16 cellular contexts compared by ENCODE assay signal in genomic region chr1:53579221-53580008, GRCh38.
"Had no signal": no experiment of that assay in that cellular context is flagged by ENCODE, and none has a peak within 500 bp of the region (broad histone marks: within the 10 kb centered on the region; RNA-seq: fewer than 3 reads in every experiment).

No MANE protein-coding gene starts in this region.

- H3K27me3 Mint-ChIP-seq: activated CD8-positive, alpha-beta T cell treated with anti-CD3 and anti-CD28 coated beads for 36 hours had no signal

- H3K27me3 ChIP-seq: cardiac muscle cell, colonic mucosa, gastroesophageal sphincter, right lobe of liver, upper lobe of left lung had no signal

- H3K4me1 ChIP-seq: colonic mucosa, gastroesophageal sphincter, prostate gland, right lobe of liver, upper lobe of left lung had no signal

- H3K36me3 Mint-ChIP-seq: mesothelial cell of epicardium had no signal

- DNase-seq: activated CD8-positive, alpha-beta T cell treated with anti-CD3 and anti-CD28 coated beads for 36 hours; activated T-cell treated with anti-CD3 and anti-CD28 coated beads for 4 hours; colonic mucosa; effector CD4-positive, alpha-beta T cell; kidney; right lobe of liver; SHP77 treated with DMSO at 0.1 percent for 48 hours; stimulated activated CD4-positive, alpha-beta T cell treated with anti-CD3 and anti-CD28 coated beads, Interleukin-12 subunit alpha, Interleukin-12 subunit beta, amount 100 ng/mL, for 4 hours; stimulated activated naive CD4-positive, alpha-beta T cell treated with Interleukin-2 at 50 U/mL for 16 hours; T-helper 2 cell; upper lobe of left lung had no signal

- H3K27ac Mint-ChIP-seq: activated CD8-positive, alpha-beta T cell treated with anti-CD3 and anti-CD28 coated beads for 36 hours; mesothelial cell of epicardium had no signal

- H3K4me3 Mint-ChIP-seq: activated CD8-positive, alpha-beta T cell treated with anti-CD3 and anti-CD28 coated beads for 36 hours; mesothelial cell of epicardium had no signal

- H3K9me3 Mint-ChIP-seq: activated CD8-positive, alpha-beta T cell treated with anti-CD3 and anti-CD28 coated beads for 36 hours had no signal

- H3K27ac ChIP-seq: cardiac muscle cell, colonic mucosa, epithelial cell of prostate, gastroesophageal sphincter, prostate gland, right lobe of liver, upper lobe of left lung had no signal

- H3K9me3 ChIP-seq: colonic mucosa, gastroesophageal sphincter, prostate gland, right lobe of liver, upper lobe of left lung had no signal

- H3K36me3 ChIP-seq: cardiac muscle cell, colonic mucosa, gastroesophageal sphincter, prostate gland, right lobe of liver, upper lobe of left lung had no signal

- H3K4me3 ChIP-seq: cardiac muscle cell, colonic mucosa, gastroesophageal sphincter, prostate gland, right lobe of liver, upper lobe of left lung had no signal
